14 cellular contexts compared by ENCODE assay signal in the genomic region with DNA sequence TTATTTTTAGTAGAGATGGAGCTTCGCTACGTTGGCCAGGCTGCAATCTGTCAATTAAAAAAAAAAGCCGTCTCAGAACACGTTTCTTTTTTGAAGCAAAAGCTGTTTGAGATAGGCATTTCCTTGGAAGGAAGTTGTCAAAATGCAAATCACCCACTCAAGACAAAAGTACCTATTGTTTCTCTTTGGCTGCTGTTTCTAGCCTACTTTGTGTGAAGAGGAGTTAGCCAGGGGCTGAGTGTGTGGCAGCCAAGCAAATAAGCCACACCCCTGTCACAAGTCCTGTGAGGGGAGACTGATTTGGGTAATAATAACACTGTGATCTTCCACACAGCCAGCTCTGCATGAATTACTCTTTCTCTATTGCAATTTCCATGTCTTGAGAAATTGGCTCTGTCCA. TPM values are rescaled to one million over a fixed set of nuclear protein-coding genes. Genes with fewer than 3 reads are reported as not detected.
A peak's percentile ranks its signal among the peaks of the same experiment; 100 is the strongest.
DNase-seq lines count a peak whose midpoint lies in the region; ATAC-seq and TF ChIP-seq lines count a peak whose summit lies in the region.
"Had no signal": no experiment of that assay in that cellular context is flagged by ENCODE, and none has a peak within 500 bp of the region (broad histone marks: within the 10 kb centered on the region; RNA-seq: fewer than 3 reads in every experiment).

No MANE protein-coding gene starts in this region.

- intact Hi-C loops in mucosa of descending colon (cut with DNase I, micrococcal nuclease) (no loop called here), cardiac septum (cut with DNase I) (no loop called here)
- intact Hi-C loops in CD8-positive, alpha-beta T cell (cut with DNase I, micrococcal nuclease): no loop called here

- DNase-seq in GM23338 (ENCODE audit: low spot score) (peak; percentile 44), mucosa of descending colon (no peak), RKO (ENCODE audit: low spot score) (no peak), cardiac septum (ENCODE audit: low spot score) (no peak)
- DNase-seq in CD8-positive, alpha-beta T cell: no peak
- no peak for DNase-seq in activated CD4-positive, alpha-beta T cell treated with anti-CD3 and anti-CD28 coated beads for 48 hours
- DNase-seq: activated effector memory CD4-positive, alpha-beta T cell treated with anti-CD3 and anti-CD28 coated beads, Interleukin-2, amount 50 U/mL, for 16 hours; DMS153; NCI-H2081 treated with DMSO at 0.1 percent for 48 hours had no signal

- TF ChIP-seq CTCF in GM23338 (conservative IDR thresholded peaks at IDR 0.05; ENCODE audit: low read depth in 2 of 2) (no peak), mucosa of descending colon (IDR thresholded peaks at IDR 0.05) (no peak)
- TF ChIP-seq CTCF in CD8-positive, alpha-beta T cell (IDR thresholded peaks at IDR 0.05): no peak

- H3K9me3 Mint-ChIP-seq in GM23338 (peaks cover 26% of the 10 kb centered on the region), IgD-negative memory B cell (peaks cover 0 to 2% (median 0%) of the 10 kb centered on the region in 3 donors)
- no peaks in the 10 kb centered on the region for H3K9me3 Mint-ChIP-seq in CD8-positive, alpha-beta T cell

- peak overlapping the region; percentile 80; the same call in 1 of the 2 replicates for H3K27ac ChIP-seq in GM23338 (ENCODE audit: low read depth)
- H3K27ac ChIP-seq in CD8-positive, alpha-beta T cell (ENCODE audit: low read depth, low read length): no peak overlapping the region
- H3K27ac ChIP-seq: RWPE1, VCaP had no signal

- no peaks in the 10 kb centered on the region for H3K79me2 ChIP-seq in GM23338 (replicated peaks; ENCODE audit: insufficient read depth)

- H3K4me1 Mint-ChIP-seq in GM23338 (peaks cover 41% of the 10 kb centered on the region), IgD-negative memory B cell (peaks cover 5 to 13% (median 12%) of the 10 kb centered on the region in 3 donors)
- H3K4me1 Mint-ChIP-seq in CD8-positive, alpha-beta T cell (ENCODE audit: low read depth): no peaks in the 10 kb centered on the region

- H3K4me3 Mint-ChIP-seq in GM23338 (no peak overlapping the region), IgD-negative memory B cell (peak overlapping the region in 3 of 4 donors; percentile 39 to 83 (median 65))
- H3K4me3 Mint-ChIP-seq in CD8-positive, alpha-beta T cell: no peak overlapping the region
- H3K4me3 Mint-ChIP-seq: dendritic cell treated with granulocyte-macrophage colony-stimulating factor and Interleukin-4, amounts not matched to agents 40 ng/mL and 50 ng/mL, for 4 days had no signal

- H3K27ac Mint-ChIP-seq in GM23338: peak overlapping the region; percentile 73
- no peak overlapping the region for H3K27ac Mint-ChIP-seq in IgD-negative memory B cell
- H3K27ac Mint-ChIP-seq in CD8-positive, alpha-beta T cell: no peak overlapping the region
- H3K27ac Mint-ChIP-seq: dendritic cell treated with granulocyte-macrophage colony-stimulating factor and Interleukin-4, amounts not matched to agents 40 ng/mL and 50 ng/mL, for 4 days had no signal

- H3K9me2 ChIP-seq in GM23338 (ENCODE audit: insufficient read depth): peaks cover 8% of the 10 kb centered on the region; the same call in 1 of the 2 replicates

- H3K4me3 ChIP-seq in GM23338 (peak overlapping the region; percentile 28; the same call in 1 of the 2 replicates), mucosa of descending colon (no peak overlapping the region)
- H3K4me3 ChIP-seq in CD8-positive, alpha-beta T cell (ENCODE audit: low read depth, low read length): no peak overlapping the region

- H3K36me3 Mint-ChIP-seq in GM23338 (ENCODE audit: low read depth) (peaks cover 15% of the 10 kb centered on the region), IgD-negative memory B cell (no peaks in the 10 kb centered on the region)
- no peaks in the 10 kb centered on the region for H3K36me3 Mint-ChIP-seq in CD8-positive, alpha-beta T cell

- no peaks in the 10 kb centered on the region for H4K20me1 ChIP-seq in GM23338 (replicated peaks; ENCODE audit: insufficient read depth)

- H3K27me3 Mint-ChIP-seq in GM23338 (ENCODE audit: insufficient read depth, low read depth, poor library complexity): peaks cover 7% of the 10 kb centered on the region
- peaks cover 3% of the 10 kb centered on the region for H3K27me3 Mint-ChIP-seq in IgD-negative memory B cell
- no peaks in the 10 kb centered on the region for H3K27me3 Mint-ChIP-seq in CD8-positive, alpha-beta T cell (ENCODE audit: low read depth)
- H3K27me3 Mint-ChIP-seq: dendritic cell treated with granulocyte-macrophage colony-stimulating factor and Interleukin-4, amounts not matched to agents 40 ng/mL and 50 ng/mL, for 4 days had no signal

- no peaks in the 10 kb centered on the region for H3K27me3 ChIP-seq in GM23338 (ENCODE audit: insufficient read depth)
- H3K27me3 ChIP-seq in CD8-positive, alpha-beta T cell (ENCODE audit: insufficient read depth, low read length): no peaks in the 10 kb centered on the region

- H3K4me2 ChIP-seq in GM23338: peak overlapping the region; percentile 65

- no peak overlapping the region; the same call in 1 of the 2 replicates for H2AFZ ChIP-seq in GM23338

- no peaks in the 10 kb centered on the region for H3K9me3 ChIP-seq in mucosa of descending colon
- no peaks in the 10 kb centered on the region for H3K9me3 ChIP-seq in CD8-positive, alpha-beta T cell (ENCODE audit: low read length)

- H3F3A ChIP-seq in GM23338 (replicated peaks; ENCODE audit: low read depth): no peaks in the 10 kb centered on the region

- CTCF ChIA-PET in CD8-positive, alpha-beta T cell (lab: Charles Lee): no interaction called here

- ATAC-seq in GM18511 (IDR thresholded peaks at IDR 0.05; ENCODE audit: unreplicated experiment): peak; percentile 86
- peak; percentile 88 for ATAC-seq in GM23338
- peak; percentile 40 for ATAC-seq in mucosa of descending colon
- ATAC-seq in CD8-positive, alpha-beta T cell: no peak

- H3K4me1 ChIP-seq in GM23338 (ENCODE audit: insufficient read depth) (peaks cover 45% of the 10 kb centered on the region), mucosa of descending colon (ENCODE audit: low read depth) (peaks cover under 1% of the 10 kb centered on the region)
- no peaks in the 10 kb centered on the region for H3K4me1 ChIP-seq in CD8-positive, alpha-beta T cell (ENCODE audit: insufficient read depth, low read length)

- POLR2A ChIA-PET in CD8-positive, alpha-beta T cell (lab: Charles Lee): no interaction called here

- no peaks in the 10 kb centered on the region for H3K36me3 ChIP-seq in GM23338 (ENCODE audit: insufficient read depth)
- no peaks in the 10 kb centered on the region for H3K36me3 ChIP-seq in mucosa of descending colon (ENCODE audit: low read depth)
- no peaks in the 10 kb centered on the region for H3K36me3 ChIP-seq in CD8-positive, alpha-beta T cell (ENCODE audit: insufficient read depth, low read length)

TF ChIP-seq in GM23338, 12 proteins besides CTCF, POLR2A, EP300 and RAD21 (continues in another document):
- TF ChIP-seq CREB1 (CRISPR knock-in tag; IDR thresholded peaks at IDR 0.05; ENCODE audit: low read depth): no peak
- TF ChIP-seq, protein P1, sequence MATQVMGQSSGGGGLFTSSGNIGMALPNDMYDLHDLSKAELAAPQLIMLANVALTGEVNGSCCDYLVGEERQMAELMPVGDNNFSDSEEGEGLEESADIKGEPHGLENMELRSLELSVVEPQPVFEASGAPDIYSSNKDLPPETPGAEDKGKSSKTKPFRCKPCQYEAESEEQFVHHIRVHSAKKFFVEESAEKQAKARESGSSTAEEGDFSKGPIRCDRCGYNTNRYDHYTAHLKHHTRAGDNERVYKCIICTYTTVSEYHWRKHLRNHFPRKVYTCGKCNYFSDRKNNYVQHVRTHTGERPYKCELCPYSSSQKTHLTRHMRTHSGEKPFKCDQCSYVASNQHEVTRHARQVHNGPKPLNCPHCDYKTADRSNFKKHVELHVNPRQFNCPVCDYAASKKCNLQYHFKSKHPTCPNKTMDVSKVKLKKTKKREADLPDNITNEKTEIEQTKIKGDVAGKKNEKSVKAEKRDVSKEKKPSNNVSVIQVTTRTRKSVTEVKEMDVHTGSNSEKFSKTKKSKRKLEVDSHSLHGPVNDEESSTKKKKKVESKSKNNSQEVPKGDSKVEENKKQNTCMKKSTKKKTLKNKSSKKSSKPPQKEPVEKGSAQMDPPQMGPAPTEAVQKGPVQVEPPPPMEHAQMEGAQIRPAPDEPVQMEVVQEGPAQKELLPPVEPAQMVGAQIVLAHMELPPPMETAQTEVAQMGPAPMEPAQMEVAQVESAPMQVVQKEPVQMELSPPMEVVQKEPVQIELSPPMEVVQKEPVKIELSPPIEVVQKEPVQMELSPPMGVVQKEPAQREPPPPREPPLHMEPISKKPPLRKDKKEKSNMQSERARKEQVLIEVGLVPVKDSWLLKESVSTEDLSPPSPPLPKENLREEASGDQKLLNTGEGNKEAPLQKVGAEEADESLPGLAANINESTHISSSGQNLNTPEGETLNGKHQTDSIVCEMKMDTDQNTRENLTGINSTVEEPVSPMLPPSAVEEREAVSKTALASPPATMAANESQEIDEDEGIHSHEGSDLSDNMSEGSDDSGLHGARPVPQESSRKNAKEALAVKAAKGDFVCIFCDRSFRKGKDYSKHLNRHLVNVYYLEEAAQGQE (IDR thresholded peaks at IDR 0.05; ENCODE audit: unreplicated experiment): no peak
- no peak for TF ChIP-seq JUNB (IDR thresholded peaks at IDR 0.05; ENCODE audit: unreplicated experiment)
- TF ChIP-seq, protein P2, sequence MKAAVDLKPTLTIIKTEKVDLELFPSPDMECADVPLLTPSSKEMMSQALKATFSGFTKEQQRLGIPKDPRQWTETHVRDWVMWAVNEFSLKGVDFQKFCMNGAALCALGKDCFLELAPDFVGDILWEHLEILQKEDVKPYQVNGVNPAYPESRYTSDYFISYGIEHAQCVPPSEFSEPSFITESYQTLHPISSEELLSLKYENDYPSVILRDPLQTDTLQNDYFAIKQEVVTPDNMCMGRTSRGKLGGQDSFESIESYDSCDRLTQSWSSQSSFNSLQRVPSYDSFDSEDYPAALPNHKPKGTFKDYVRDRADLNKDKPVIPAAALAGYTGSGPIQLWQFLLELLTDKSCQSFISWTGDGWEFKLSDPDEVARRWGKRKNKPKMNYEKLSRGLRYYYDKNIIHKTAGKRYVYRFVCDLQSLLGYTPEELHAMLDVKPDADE (IDR thresholded peaks at IDR 0.05): no peak
- no peak for TF ChIP-seq STAT1 (IDR thresholded peaks at IDR 0.05; ENCODE audit: unreplicated experiment)
- no peak for TF ChIP-seq NANOG (IDR thresholded peaks at IDR 0.05; ENCODE audit: borderline replicate concordance)
- no peak for TF ChIP-seq EZH2 (IDR thresholded peaks at IDR 0.05; ENCODE audit: low read depth, unreplicated experiment)
- TF ChIP-seq POLR2AphosphoS5 (IDR thresholded peaks at IDR 0.05; ENCODE audit: low read depth): no peak
- no peak for TF ChIP-seq ZNF114 (CRISPR knock-in tag; IDR thresholded peaks at IDR 0.05)

RNA-seq across cellular contexts. Expression of a gene that starts 47.4 kb away (rescaled TPM):
- 84.3 and 95.5 TPM in 2 replicates for total RNA-seq in GM23338 (2014; rRNA removed; shearing (Covaris generic))
- polyA plus RNA-seq in GM23338 (2016; fragmentation: Nextera tagmentation; extraction: Ambion mirVana) (52.7 and 63.7 TPM in 2 replicates), IgD-negative memory B cell (4.3 TPM)
- total RNA-seq in mucosa of descending colon (10 to 100 TPM in 2 of 3 donors, 1 to 10 TPM in 1; 9.3 to 43.6 (median 23.0) TPM), cardiac septum (1.00 TPM)
- 1 to 10 TPM; 1.7 to 1.9 TPM for total RNA-seq in CD8-positive, alpha-beta T cell

Comparison
In these comparisons a context has a peak if more than half of its experiments do, and no peak if none do; other contexts are left out.
1. H3K4me3 Mint-ChIP-seq: peak in IgD-negative memory B cell (3 of 4); none in GM23338 (single experiment) and CD8-positive, alpha-beta T cell (single experiment).